Comparison of ENCODE assay signal across 1 cellular context in genomic region chr2:145221511-145221910, GRCh38.
TF ChIP-seq lines count a peak whose summit lies in the region.

No MANE protein-coding gene starts in this region.

TF ChIP-seq in K562, 482 proteins besides CTCF, POLR2A, EP300 and RAD21 (continued from another document):
- TF ChIP-seq MGA (IDR thresholded peaks at IDR 0.05), result no peak
TF ChIP-seq in K562: peak in this region for 1.
